Comparison of ENCODE assay signal across 8 cellular contexts in genomic region chr7:44797329-44798258, GRCh38. TPM values are rescaled to one million over a fixed set of nuclear protein-coding genes. Genes with fewer than 3 reads are reported as not detected.
DNase-seq lines count a peak whose midpoint lies in the region; ATAC-seq and TF ChIP-seq lines count a peak whose summit lies in the region.

No MANE protein-coding gene starts in this region.

- H3K27ac ChIP-seq in ACC112 (ENCODE audit: low read depth, low read length) (peak overlapping the region; percentile 95), caudate nucleus (ENCODE audit: low read depth, low read length) (peak overlapping the region; percentile 95), smooth muscle cell (ENCODE audit: low read depth) (peak overlapping the region; percentile 99)

- H3K36me3 ChIP-seq in ACC112 (ENCODE audit: insufficient read depth, low read length) (peaks cover 37% of the 10 kb centered on the region), smooth muscle cell (ENCODE audit: low read depth) (peaks cover 6% of the 10 kb centered on the region)

- 2% methylated on average over 26 of the region's 26 CpGs for WGBS in smooth muscle cell (ENCODE audit: low lambda C conversion rate)

- H3K9ac ChIP-seq in smooth muscle cell (ENCODE audit: low read depth), result peak overlapping the region; percentile 97

- H3K79me2 ChIP-seq in ACC112 (ENCODE audit: control insufficient read depth, insufficient read depth, low read length, unreplicated experiment), result peaks cover 46% of the 10 kb centered on the region
- peaks cover 42% of the 10 kb centered on the region for H3K79me2 ChIP-seq in smooth muscle cell (ENCODE audit: low read depth)

- peaks cover 55% of the 10 kb centered on the region for H4K20me1 ChIP-seq in smooth muscle cell (ENCODE audit: low read depth)

- H3K9me3 ChIP-seq in smooth muscle cell (replicated peaks; ENCODE audit: low read depth), result no peaks in the 10 kb centered on the region

- H3F3A ChIP-seq in smooth muscle cell (ENCODE audit: low read depth), result peaks cover 31% of the 10 kb centered on the region

- ATAC-seq in GM18867 (IDR thresholded peaks at IDR 0.05; ENCODE audit: unreplicated experiment) (peak; percentile 52), HG03139 (IDR thresholded peaks at IDR 0.05; ENCODE audit: unreplicated experiment) (peak; percentile 47)

- H3K4me3 ChIP-seq in ACC112 (ENCODE audit: low read depth, low read length) (peak overlapping the region; percentile 86), smooth muscle cell (peak overlapping the region; percentile 72)

- H3K4me1 ChIP-seq in ACC112 (ENCODE audit: control insufficient read depth, insufficient read depth, low read length, unreplicated experiment) (peaks cover 25% of the 10 kb centered on the region), smooth muscle cell (ENCODE audit: low read depth) (peaks cover 14% of the 10 kb centered on the region)

- peak overlapping the region; percentile 88 for H3K4me2 ChIP-seq in smooth muscle cell

- peak; percentile 35 for TF ChIP-seq CTCF in smooth muscle cell (IDR thresholded peaks at IDR 0.05; ENCODE audit: borderline replicate concordance, insufficient read depth, poor library complexity, severe bottlenecking)

- H2AFZ ChIP-seq in ACC112 (ENCODE audit: low read length, unreplicated experiment), result no peak overlapping the region
- no peak overlapping the region for H2AFZ ChIP-seq in smooth muscle cell (ENCODE audit: low read depth)

- peak; percentile 81 for DNase-seq in NCI-H226
- peak; percentile 73 for DNase-seq in activated CD4-positive, CD25-positive, alpha-beta regulatory T cell treated with anti-CD3 and anti-CD28 coated beads, Interleukin-2, amount 50 U/mL, for 16 hours (ENCODE audit: low read depth, low spot score)
- DNase-seq in caudate nucleus (lab: John Stamatoyannopoulos, UW), result peak in 60 of 61 donors; percentile 26 to 93 (median 74)
- DNase-seq in inferior parietal cortex (ENCODE audit: extremely low spot score), result peak; percentile 85
- peak; percentile 69 for DNase-seq in smooth muscle cell (lab: John Stamatoyannopoulos, UW; ENCODE audit: unreplicated experiment)

- no peaks in the 10 kb centered on the region for H3K27me3 ChIP-seq in ACC112 (ENCODE audit: insufficient read depth, low read length)
- H3K27me3 ChIP-seq in smooth muscle cell (ENCODE audit: low read depth), result no peaks in the 10 kb centered on the region

RNA-seq across cellular contexts. Expression of gene PPIA, which starts 1.1 kb away (rescaled TPM):
- total RNA-seq in smooth muscle cell, result 3,153 and 3,434 TPM in 2 replicates
- 2,853 and 2,990 TPM in 2 replicates for polyA plus RNA-seq in smooth muscle cell

RNA-seq across cellular contexts. Expression of gene ZMIZ2, which starts 48.9 kb away (rescaled TPM):
- 5.7 and 8.8 TPM in 2 replicates for total RNA-seq in smooth muscle cell
- polyA plus RNA-seq in smooth muscle cell, result 17.2 and 34.8 TPM in 2 replicates

RNA-seq across cellular contexts. Expression of gene H2AZ2, which starts 50.3 kb away (rescaled TPM):
- total RNA-seq in smooth muscle cell, result 135 and 143 TPM in 2 replicates
- polyA plus RNA-seq in smooth muscle cell, result 117 and 122 TPM in 2 replicates

Comparison
In these comparisons a context has a peak if more than half of its experiments do, and no peak if none do; other contexts are left out.
1. Peak in every context shown above with its lines: DNase-seq, ATAC-seq, H3K4me3 ChIP-seq and H3K27ac ChIP-seq.